Comparison of ENCODE assay signal across 8 cellular contexts in the genomic region with DNA sequence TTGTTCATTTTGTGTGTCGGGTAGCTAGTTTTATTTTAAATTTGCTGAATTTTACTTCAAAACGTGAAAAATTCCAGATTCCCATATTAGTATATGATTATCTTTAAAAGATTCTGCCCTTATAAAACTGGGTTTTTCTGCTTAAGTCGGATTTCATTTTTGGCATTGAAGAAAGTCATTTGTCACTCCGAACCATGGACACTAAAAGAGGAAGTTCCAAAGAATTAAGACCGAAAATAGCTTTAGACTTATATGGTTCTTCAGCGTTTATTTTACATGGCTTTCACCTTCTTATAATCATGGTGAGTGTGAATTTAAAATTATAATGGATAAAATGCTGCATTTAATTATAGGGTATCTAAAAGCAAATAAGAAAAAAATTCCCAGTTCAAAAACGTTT. TPM values are rescaled to one million over a fixed set of nuclear protein-coding genes. Genes with fewer than 3 reads are reported as not detected.
DNase-seq lines count a peak whose midpoint lies in the region; ATAC-seq and TF ChIP-seq lines count a peak whose summit lies in the region.

No MANE protein-coding gene starts in this region.

- no peak overlapping the region for H2AFZ ChIP-seq in MM.1S (ENCODE audit: low read length)

- CTCF ChIA-PET in CD4-positive, alpha-beta memory T cell (lab: Charles Lee; ENCODE audit: partially characterized antibody): interaction anchor here (0.9 to 1.4 kb wide), 3 partner anchors 29 to 800 kb away, joined by 3 to 6 read pairs (median 5); no protein-coding TSS in a partner anchor
- CTCF ChIA-PET in naive thymus-derived CD4-positive, alpha-beta T cell (lab: Charles Lee): no interaction called here

- H3K36me3 ChIP-seq in CD4-positive, alpha-beta memory T cell (ENCODE audit: insufficient read depth, low read length): peaks cover 10% of the 10 kb centered on the region
- H3K36me3 ChIP-seq in MM.1S (replicated peaks; ENCODE audit: insufficient read depth, low read length): peaks cover 6% of the 10 kb centered on the region
- H3K36me3 ChIP-seq in colonic mucosa: peaks cover 8% of the 10 kb centered on the region
- peaks cover 0 to 14% (median 0%) of the 10 kb centered on the region in 3 experiments for H3K36me3 ChIP-seq in naive thymus-derived CD4-positive, alpha-beta T cell (ENCODE audit: control insufficient read depth in 2 of 3, insufficient read depth in 3 of 3, low read length in 3 of 3)

- peaks cover 15 to 44% (median 26%) of the 10 kb centered on the region in 4 donors for H3K4me1 Mint-ChIP-seq in CD4-positive, alpha-beta memory T cell
- H3K4me1 Mint-ChIP-seq in naive thymus-derived CD4-positive, alpha-beta T cell: peaks cover 19 to 49% (median 46%) of the 10 kb centered on the region in 7 donors

- H3K36me3 Mint-ChIP-seq in CD4-positive, alpha-beta memory T cell: peaks cover 13 to 33% of the 10 kb centered on the region in 2 donors
- peaks cover 0 to 7% (median 6%) of the 10 kb centered on the region in 5 donors for H3K36me3 Mint-ChIP-seq in naive thymus-derived CD4-positive, alpha-beta T cell

- no peak for DNase-seq in CD4-positive, alpha-beta memory T cell
- DNase-seq in MM.1S (no peak), colonic mucosa (no peak), cortex of kidney (lab: John Stamatoyannopoulos, UW) (no peak), NCI-H1436 (lab: John Stamatoyannopoulos, UW) (no peak), head of caudate nucleus (no peak)
- no peak for DNase-seq in naive thymus-derived CD4-positive, alpha-beta T cell

- H3K27me3 Mint-ChIP-seq in CD4-positive, alpha-beta memory T cell: no peaks in the 10 kb centered on the region
- H3K27me3 Mint-ChIP-seq in naive thymus-derived CD4-positive, alpha-beta T cell: no peaks in the 10 kb centered on the region

- H3K9me3 Mint-ChIP-seq in CD4-positive, alpha-beta memory T cell: no peaks in the 10 kb centered on the region
- H3K9me3 Mint-ChIP-seq in naive thymus-derived CD4-positive, alpha-beta T cell: no peaks in the 10 kb centered on the region

- peaks cover 66% of the 10 kb centered on the region for H3K79me2 ChIP-seq in MM.1S (ENCODE audit: low read length)

- peak overlapping the region; percentile 90 for H3K27ac ChIP-seq in CD4-positive, alpha-beta memory T cell (ENCODE audit: low read depth, low read length)
- H3K27ac ChIP-seq in MM.1S (ENCODE audit: low read length): peak overlapping the region; percentile 87; the same call in 1 of the 2 replicates
- peak overlapping the region; percentile 95 for H3K27ac ChIP-seq in colonic mucosa
- H3K27ac ChIP-seq in naive thymus-derived CD4-positive, alpha-beta T cell (ENCODE audit: low read depth, low read length): peak overlapping the region; percentile 94

- intact Hi-C loops in CD4-positive, alpha-beta memory T cell (cut with micrococcal nuclease): loop anchor here (2.0 kb wide), 1 partner anchor 38 kb away; no protein-coding TSS in a partner anchor
- intact Hi-C loops in colonic mucosa (cut with DNase I) (no loop called here), head of caudate nucleus (cut with DNase I) (no loop called here)
- intact Hi-C loops in naive thymus-derived CD4-positive, alpha-beta T cell (cut with micrococcal nuclease): loop anchor here in 1 of 2 donors (2.0 to 10.0 kb wide), 2 partner anchors 38 to 886 kb away; no protein-coding TSS in a partner anchor

- H4K20me1 ChIP-seq in MM.1S (ENCODE audit: insufficient read depth, low read length): no peaks in the 10 kb centered on the region

- peaks cover 39% of the 10 kb centered on the region for H3K4me1 ChIP-seq in CD4-positive, alpha-beta memory T cell (ENCODE audit: insufficient read depth, low read length)
- H3K4me1 ChIP-seq in MM.1S (ENCODE audit: low read length): peaks cover 7% of the 10 kb centered on the region; the same call in 1 of the 2 replicates
- H3K4me1 ChIP-seq in colonic mucosa: no peaks in the 10 kb centered on the region
- peaks cover 13 to 17% of the 10 kb centered on the region in 2 donors for H3K4me1 ChIP-seq in naive thymus-derived CD4-positive, alpha-beta T cell (ENCODE audit: control insufficient read depth in 2 of 2, insufficient read depth in 2 of 2, low read length in 2 of 2)

- H3K9me2 ChIP-seq in MM.1S (replicated peaks; ENCODE audit: insufficient read depth, low read length): no peaks in the 10 kb centered on the region

- no peaks in the 10 kb centered on the region for H3K27me3 ChIP-seq in CD4-positive, alpha-beta memory T cell (ENCODE audit: insufficient read depth, low read length)
- H3K27me3 ChIP-seq in MM.1S (replicated peaks; ENCODE audit: insufficient read depth, low read length) (no peaks in the 10 kb centered on the region), colonic mucosa (no peaks in the 10 kb centered on the region)
- H3K27me3 ChIP-seq in naive thymus-derived CD4-positive, alpha-beta T cell (ENCODE audit: control insufficient read depth in 2 of 2, insufficient read depth in 2 of 2, low read length in 2 of 2): no peaks in the 10 kb centered on the region

- H3K4me3 Mint-ChIP-seq in CD4-positive, alpha-beta memory T cell: peak overlapping the region; percentile 94 to 99 (median 98)
- H3K4me3 Mint-ChIP-seq in naive thymus-derived CD4-positive, alpha-beta T cell: peak overlapping the region; percentile 93 to 99 (median 98)

- no peaks in the 10 kb centered on the region for H3K9me3 ChIP-seq in CD4-positive, alpha-beta memory T cell (ENCODE audit: control insufficient read depth in 1 of 2, low read length in 2 of 2)
- H3K9me3 ChIP-seq in MM.1S (replicated peaks; ENCODE audit: insufficient read depth, low read length): no peaks in the 10 kb centered on the region
- H3K9me3 ChIP-seq in colonic mucosa: no peaks in the 10 kb centered on the region
- no peaks in the 10 kb centered on the region for H3K9me3 ChIP-seq in naive thymus-derived CD4-positive, alpha-beta T cell (ENCODE audit: control insufficient read depth in 2 of 3, low read length in 3 of 3)

- peaks cover 10% of the 10 kb centered on the region for H3F3A ChIP-seq in MM.1S (ENCODE audit: insufficient read depth, low read length)

- H3K9ac ChIP-seq in MM.1S (ENCODE audit: low read length): peak overlapping the region; percentile 87
- H3K9ac ChIP-seq in colonic mucosa (ENCODE audit: low read depth in 2 of 2, low read length in 2 of 2): peak overlapping the region; percentile 81 to 98

- H3K4me2 ChIP-seq in MM.1S (ENCODE audit: low read depth, low read length): peak overlapping the region; percentile 52

- POLR2A ChIA-PET in CD4-positive, alpha-beta memory T cell (lab: Charles Lee; ENCODE audit: partially characterized antibody): interaction anchor here (1.0 to 6.3 kb wide), 8 partner anchors 13 to 924 kb away, joined by 3 to 103 read pairs (median 5); a partner anchor contains a TSS
- POLR2A ChIA-PET in naive thymus-derived CD4-positive, alpha-beta T cell (lab: Charles Lee): interaction anchor here (0.7 to 4.4 kb wide), 10 partner anchors 14 to 927 kb away, joined by 3 to 72 read pairs (median 4); a partner anchor contains a TSS

- ATAC-seq in naive thymus-derived CD4-positive, alpha-beta T cell: no peak
- no peak for ATAC-seq in HG02763 (IDR thresholded peaks at IDR 0.05; ENCODE audit: unreplicated experiment)

- H3K27ac Mint-ChIP-seq in CD4-positive, alpha-beta memory T cell: peak overlapping the region; percentile 95 to 99 (median 98)
- H3K27ac Mint-ChIP-seq in naive thymus-derived CD4-positive, alpha-beta T cell: peak overlapping the region; percentile 97 to 99 (median 99)

- H3K4me3 ChIP-seq in CD4-positive, alpha-beta memory T cell (ENCODE audit: low read length in 2 of 2): peak overlapping the region in 1 of 2 donors; percentile 99
- peak overlapping the region; percentile 99 for H3K4me3 ChIP-seq in MM.1S (ENCODE audit: low read length)
- peak overlapping the region; percentile 73 for H3K4me3 ChIP-seq in colonic mucosa
- H3K4me3 ChIP-seq in naive thymus-derived CD4-positive, alpha-beta T cell (ENCODE audit: low read length): peak overlapping the region; percentile 88

- TF ChIP-seq CTCF in MM.1S (IDR thresholded peaks at IDR 0.05; ENCODE audit: low read length) (no peak), colonic mucosa (IDR thresholded peaks at IDR 0.05) (no peak)

RNA-seq across cellular contexts. Expression of a gene that starts 1.0 kb away (rescaled TPM):
- total RNA-seq in CD4-positive, alpha-beta memory T cell: 10 to 100 TPM; 36.5 to 38.5 TPM
- 10 to 100 TPM; 19.0 to 24.2 TPM for polyA plus RNA-seq in CD4-positive, alpha-beta memory T cell
- total RNA-seq in colonic mucosa: 10 to 100 TPM; 19.2 to 24.7 TPM
- 10 to 100 TPM; 28.9 to 40.2 (median 34.7) TPM for total RNA-seq in naive thymus-derived CD4-positive, alpha-beta T cell
- 10 to 100 TPM; 19.4 to 21.9 TPM for polyA plus RNA-seq in naive thymus-derived CD4-positive, alpha-beta T cell
